In genomic region chr3:50245251-50245745, GRCh38 we compare ENCODE assay signal across 8 cellular contexts. TPM values are rescaled to one million over a fixed set of nuclear protein-coding genes. Genes with fewer than 3 reads are reported as not detected.
DNase-seq lines count a peak whose midpoint lies in the region; ATAC-seq and TF ChIP-seq lines count a peak whose summit lies in the region.

No MANE protein-coding gene starts in this region.

- H3K4me3 ChIP-seq in fibroblast of lung (replicated peaks in 1 of 4; ENCODE audit: control extremely low read depth in 1 of 4, insufficient read depth in 1 of 4, low read depth in 3 of 4, low read length in 4 of 4) (peak overlapping the region in 2 of 4 experiments; percentile 37 to 52), sigmoid colon (peak overlapping the region in 2 of 4 donors; percentile 45 to 52)

- peaks cover 14% of the 10 kb centered on the region for H3K79me1 ChIP-seq in H9 (ENCODE audit: insufficient read depth, low read depth, low read length, poor library complexity, severe bottlenecking)

- peak overlapping the region; percentile 41 for H3K18ac ChIP-seq in H9 (ENCODE audit: insufficient read length, low read depth, low read length)

- ATAC-seq in T-cell (replicated peaks in 1 of 4), result no peak
- ATAC-seq in HG03135 (IDR thresholded peaks at IDR 0.05; ENCODE audit: unreplicated experiment), result no peak

- H3K4me3 Mint-ChIP-seq in H9 (peak overlapping the region in 1 of 2 experiments; percentile 56; a peak in 1 of 5 replicates), T-cell (peak overlapping the region; percentile 71 to 78 (median 75))

- no peak overlapping the region for H3T11ph ChIP-seq in H9 (ENCODE audit: low read length)

- no peaks in the 10 kb centered on the region for H3K9me3 ChIP-seq in H9 (ENCODE audit: control insufficient read depth, low read depth, low read length)
- H3K9me3 ChIP-seq in fibroblast of lung (ENCODE audit: control insufficient read depth, insufficient read depth, low read depth, low read length), result no peaks in the 10 kb centered on the region
- H3K9me3 ChIP-seq in sigmoid colon, result no peaks in the 10 kb centered on the region

- no peak overlapping the region for H3K4ac ChIP-seq in H9 (ENCODE audit: low read depth, low read length)

- H2BK12ac ChIP-seq in H9 (ENCODE audit: insufficient read length, low read depth, low read length), result no peak overlapping the region

- H3K4me2 ChIP-seq in H9 (ENCODE audit: insufficient read depth, insufficient read length, low read length) (peak overlapping the region; percentile 9), fibroblast of lung (ENCODE audit: extremely low read depth, insufficient read depth, low read length) (peak overlapping the region; percentile 85)

- H2BK120ac ChIP-seq in H9 (ENCODE audit: low read depth, low read length, poor library complexity, severe bottlenecking), result no peak overlapping the region

- H3K9me3 Mint-ChIP-seq in H9 (no peaks in the 10 kb centered on the region), T-cell (no peaks in the 10 kb centered on the region)

- H2BK15ac ChIP-seq in H9 (ENCODE audit: low read depth, low read length), result no peak overlapping the region

- H4K91ac ChIP-seq in H9 (ENCODE audit: insufficient read length, low read depth, low read length), result no peak overlapping the region

- H3K36me3 ChIP-seq in fibroblast of lung (ENCODE audit: control insufficient read depth, insufficient read depth, low read length) (peaks cover 5% of the 10 kb centered on the region), sigmoid colon (peaks cover 0 to 2% (median 0%) of the 10 kb centered on the region in 4 donors)

- H4K8ac ChIP-seq in H9 (replicated peaks; ENCODE audit: insufficient read length, low read depth, low read length), result no peak overlapping the region

- H2BK5ac ChIP-seq in H9 (ENCODE audit: insufficient read length, low read length), result no peak overlapping the region

- intact Hi-C loops in sigmoid colon (cut with DNase I), result no loop called here

- H2AK5ac ChIP-seq in H9 (ENCODE audit: insufficient read length, low read length), result no peak overlapping the region

- peaks cover 28% of the 10 kb centered on the region; the same call in 1 of the 2 replicates for H3K79me2 ChIP-seq in H9 (ENCODE audit: insufficient read depth, low read length)
- peaks cover 95% of the 10 kb centered on the region for H3K79me2 ChIP-seq in fibroblast of lung (ENCODE audit: control insufficient read depth, insufficient read depth, low read length)

- H3K9ac ChIP-seq in H9 (ENCODE audit: extremely low read depth, insufficient read length, low read length) (no peak overlapping the region), fibroblast of lung (ENCODE audit: insufficient read depth, low read length) (no peak overlapping the region)

- DNase-seq in H9, result no peak
- no peak for DNase-seq in T-cell
- peak in 1 of 2 donors; percentile 42 for DNase-seq in fibroblast of lung (ENCODE audit: low read depth in 2 of 2)
- DNase-seq in sigmoid colon, result no peak
- no peak for DNase-seq in stimulated activated CD4-positive, alpha-beta T cell treated with anti-CD3 and anti-CD28 coated beads, Interleukin-4, amount 100 ng/mL, for 4 hours
- no peak for DNase-seq in NCI-H2227 (lab: John Stamatoyannopoulos, UW; ENCODE audit: unreplicated experiment)
- DNase-seq in RPMI8226, result no peak

- H3K36me3 Mint-ChIP-seq in H9 (ENCODE audit: insufficient read depth in 1 of 3, low read depth in 3 of 3) (peaks cover 6 to 25% (median 23%) of the 10 kb centered on the region in 3 experiments), T-cell (peaks cover 2% of the 10 kb centered on the region)

- H3K23me2 ChIP-seq in H9 (ENCODE audit: insufficient read length, low read depth, low read length, poor library complexity, severe bottlenecking), result peaks cover 3% of the 10 kb centered on the region

- TF ChIP-seq CTCF in H9 (conservative IDR thresholded peaks at IDR 0.05) (no peak), fibroblast of lung (conservative IDR thresholded peaks at IDR 0.05 in 1 of 2, IDR thresholded peaks at IDR 0.05 in 1 of 2; ENCODE audit: low read depth in 1 of 2, low read length in 2 of 2) (no peak), sigmoid colon (IDR thresholded peaks at IDR 0.05) (no peak)

- H4K5ac ChIP-seq in H9 (ENCODE audit: insufficient read length, low read depth, low read length), result no peak overlapping the region

- no peaks in the 10 kb centered on the region for H3K27me3 Mint-ChIP-seq in H9 (ENCODE audit: low read depth)
- no peaks in the 10 kb centered on the region for H3K27me3 Mint-ChIP-seq in T-cell

- POLR2A ChIA-PET in T-cell (lab: Charles Lee), result no interaction called here

- CTCF ChIA-PET in T-cell (lab: Charles Lee), result no interaction called here

- H3K56ac ChIP-seq in H9 (ENCODE audit: insufficient read length, low read depth, low read length), result no peak overlapping the region

- H3K27ac Mint-ChIP-seq in H9 (peak overlapping the region; percentile 94; a peak in 6 of 7 replicates), T-cell (peak overlapping the region; percentile 88 to 93)

- no peak overlapping the region for H2AFZ ChIP-seq in H9 (ENCODE audit: low read length)
- H2AFZ ChIP-seq in fibroblast of lung (ENCODE audit: low read length), result no peak overlapping the region

- no peak overlapping the region for H3K27ac ChIP-seq in H9 (ENCODE audit: insufficient read length, low read depth, low read length)
- peak overlapping the region; percentile 75 for H3K27ac ChIP-seq in fibroblast of lung (ENCODE audit: insufficient read depth, low read length)
- peak overlapping the region; percentile 76 to 91 (median 85) for H3K27ac ChIP-seq in sigmoid colon

- H3K27me3 ChIP-seq in H9 (ENCODE audit: insufficient read depth, low read length) (no peaks in the 10 kb centered on the region), fibroblast of lung (ENCODE audit: control insufficient read depth, insufficient read depth, low read length) (no peaks in the 10 kb centered on the region), sigmoid colon (no peaks in the 10 kb centered on the region)

- H4K20me1 ChIP-seq in H9 (ENCODE audit: control insufficient read depth, insufficient read depth, insufficient read length) (peaks cover 3% of the 10 kb centered on the region), fibroblast of lung (ENCODE audit: control insufficient read depth, extremely low read depth, insufficient read depth, low read length) (no peaks in the 10 kb centered on the region)

- TF ChIP-seq EP300 in sigmoid colon (IDR thresholded peaks at IDR 0.05), result no peak

- peaks cover 58 to 71% of the 10 kb centered on the region in 2 experiments for H3K4me1 Mint-ChIP-seq in H9
- H3K4me1 Mint-ChIP-seq in T-cell, result peaks cover 85 to 88% (median 85%) of the 10 kb centered on the region in 3 donors

- no CpG with 5 or more reads among the region's 16 CpGs for WGBS in H9 (ENCODE audit: extremely low coverage, insufficient read length, low lambda C conversion rate)
- WGBS in sigmoid colon, 2 donors, result 76 to 82% methylated on average over 16 of the region's 16 CpGs

- no peak overlapping the region for H2BK20ac ChIP-seq in H9 (ENCODE audit: low read depth, low read length, poor library complexity, severe bottlenecking)

- peaks cover 10% of the 10 kb centered on the region; the same call in 1 of the 2 replicates for H3K4me1 ChIP-seq in H9 (ENCODE audit: insufficient read depth, low read length)
- H3K4me1 ChIP-seq in fibroblast of lung (ENCODE audit: control insufficient read depth, extremely low read depth, insufficient read depth, low read length), result peaks cover 57% of the 10 kb centered on the region
- peaks cover 0 to 99% (median 92%) of the 10 kb centered on the region in 4 donors for H3K4me1 ChIP-seq in sigmoid colon

- peak overlapping the region; percentile 75 for H3K14ac ChIP-seq in H9 (ENCODE audit: insufficient read depth, low read length)

- no peak for TF ChIP-seq POLR2A in sigmoid colon (IDR thresholded peaks at IDR 0.05)

- no peak overlapping the region for H3K23ac ChIP-seq in H9 (ENCODE audit: insufficient read length, low read depth, low read length)

RNA-seq across cellular contexts. Expression of gene GNAI2, which starts 9.3 kb away (rescaled TPM):
- 210 and 218 TPM in 2 replicates for total RNA-seq in H9 (2021)
- total RNA-seq in T-cell, result 100 to 1,000 TPM; 257 to 313 (median 287) TPM
- total RNA-seq in fibroblast of lung, result 124 and 238 TPM in 2 replicates
- 704 and 828 TPM in 2 replicates for polyA plus RNA-seq in fibroblast of lung
- polyA plus RNA-seq in fibroblast of lung (2012), result 433 and 460 TPM in 2 replicates
- polyA minus RNA-seq in fibroblast of lung (ENCODE audit: low replicate concordance), result 885 and 1,144 TPM in 2 replicates
- 100 to 1,000 TPM; 149 to 171 (median 163) TPM for total RNA-seq in sigmoid colon
- 100 to 1,000 TPM in 1 of 3 donors, 10 to 100 TPM in 2; 43.9 to 125 (median 64.3) TPM for polyA plus RNA-seq in sigmoid colon

RNA-seq across cellular contexts. Expression of gene SEMA3B, which starts 23.6 kb away (rescaled TPM):
- total RNA-seq in H9 (2021) (4.4 and 6.4 TPM in 2 replicates), T-cell (1 to 10 TPM in 3 of 5 donors, under 1 TPM in 2; 0.33 to 2.5 (median 1.5) TPM), fibroblast of lung (51.6 and 85.2 TPM in 2 replicates), sigmoid colon (10 to 100 TPM in 3 of 4 donors, 1 to 10 TPM in 1; 7.9 to 54.6 (median 25.0) TPM)
- polyA plus RNA-seq in fibroblast of lung (17.6 and 23.5 TPM in 2 replicates), sigmoid colon (10 to 100 TPM; 12.0 to 39.2 (median 15.3) TPM)
- polyA plus RNA-seq in fibroblast of lung (2012), result 26.0 and 32.8 TPM in 2 replicates
- polyA minus RNA-seq in fibroblast of lung (ENCODE audit: low replicate concordance), result 6.7 and 14.3 TPM in 2 replicates

RNA-seq across cellular contexts. Expression of gene LSMEM2, which starts 33.6 kb away (rescaled TPM):
- total RNA-seq in H9 (2021) (0.24 and 0.50 TPM in 2 replicates), T-cell (not detected), fibroblast of lung (not detected in 2 replicates), sigmoid colon (not detected)
- polyA plus RNA-seq in fibroblast of lung (not detected in 2 replicates), sigmoid colon (under 1 TPM in 2 of 3 donors, not detected in 1; 0.13 to 0.46 TPM)
- polyA plus RNA-seq in fibroblast of lung (2012), result not detected in 2 replicates
- polyA minus RNA-seq in fibroblast of lung (ENCODE audit: low replicate concordance), result not detected in 2 replicates

RNA-seq across cellular contexts. Expression of gene SLC38A3, which starts 40.2 kb away (rescaled TPM):
- total RNA-seq in H9 (2021) (1.4 and 3.2 TPM in 2 replicates), T-cell (under 1 TPM in 4 of 5 donors, not detected in 1; 0.29 to 0.98 (median 0.44) TPM), fibroblast of lung (not detected in 2 replicates), sigmoid colon (under 1 TPM in 1 of 4 donors, not detected in 3; 0.28 TPM)
- polyA plus RNA-seq in fibroblast of lung (0.02 TPM in 1 of 2 replicates, not detected in the other), sigmoid colon (under 1 TPM in 1 of 3 donors, not detected in 2; 0.07 TPM)
- not detected in 2 replicates for polyA plus RNA-seq in fibroblast of lung (2012)
- polyA minus RNA-seq in fibroblast of lung (ENCODE audit: low replicate concordance), result not detected in 2 replicates

RNA-seq across cellular contexts. Expression of gene IFRD2, which starts 46.9 kb away (rescaled TPM):
- total RNA-seq in H9 (2021) (107 and 109 TPM in 2 replicates), T-cell (10 to 100 TPM; 50.0 to 91.2 (median 75.9) TPM), fibroblast of lung (51.0 and 56.0 TPM in 2 replicates), sigmoid colon (10 to 100 TPM; 46.7 to 59.1 (median 52.7) TPM)
- polyA plus RNA-seq in fibroblast of lung (28.1 and 44.0 TPM in 2 replicates), sigmoid colon (10 to 100 TPM; 24.5 to 73.1 (median 31.2) TPM)
- polyA plus RNA-seq in fibroblast of lung (2012), result 35.7 and 61.3 TPM in 2 replicates
- polyA minus RNA-seq in fibroblast of lung (ENCODE audit: low replicate concordance), result 62.2 and 74.7 TPM in 2 replicates
